Comparison of ENCODE assay signal across 1 cellular context in genomic region chr15:59360896-59361295, GRCh38.
TF ChIP-seq lines count a peak whose summit lies in the region.

No MANE protein-coding gene starts in this region.

TF ChIP-seq in H1, 55 proteins besides CTCF, POLR2A, EP300 and RAD21 (continued from another document):
- no peak for TF ChIP-seq EGR1 (IDR thresholded peaks at IDR 0.05; ENCODE audit: borderline replicate concordance, low read depth, low read length)
- peak; percentile 43; the same call in 1 of the 2 replicates for TF ChIP-seq CEBPB (IDR thresholded peaks at IDR 0.05; ENCODE audit: low read depth, low read length)
